In genomic region chr10:119419931-119420330, GRCh38 we compare ENCODE assay signal across 7 cellular contexts.
"Had no signal": no experiment of that assay in that cellular context is flagged by ENCODE, and none has a peak within 500 bp of the region (broad histone marks: within the 10 kb centered on the region; RNA-seq: fewer than 3 reads in every experiment).

No MANE protein-coding gene starts in this region.

- FAIRE-seq: H1, H54 had no signal

- ATAC-seq: GM23338 had no signal

- H2AFZ ChIP-seq: GM23338 had no signal

- H3K4me3 ChIP-seq: GM23338 had no signal

- DNase-seq: H9, HCEC 1CT, KG1 had no signal

- H3K4me2 ChIP-seq: GM23338 had no signal

- H3K27ac ChIP-seq: HL-60 had no signal
